In the genomic region with DNA sequence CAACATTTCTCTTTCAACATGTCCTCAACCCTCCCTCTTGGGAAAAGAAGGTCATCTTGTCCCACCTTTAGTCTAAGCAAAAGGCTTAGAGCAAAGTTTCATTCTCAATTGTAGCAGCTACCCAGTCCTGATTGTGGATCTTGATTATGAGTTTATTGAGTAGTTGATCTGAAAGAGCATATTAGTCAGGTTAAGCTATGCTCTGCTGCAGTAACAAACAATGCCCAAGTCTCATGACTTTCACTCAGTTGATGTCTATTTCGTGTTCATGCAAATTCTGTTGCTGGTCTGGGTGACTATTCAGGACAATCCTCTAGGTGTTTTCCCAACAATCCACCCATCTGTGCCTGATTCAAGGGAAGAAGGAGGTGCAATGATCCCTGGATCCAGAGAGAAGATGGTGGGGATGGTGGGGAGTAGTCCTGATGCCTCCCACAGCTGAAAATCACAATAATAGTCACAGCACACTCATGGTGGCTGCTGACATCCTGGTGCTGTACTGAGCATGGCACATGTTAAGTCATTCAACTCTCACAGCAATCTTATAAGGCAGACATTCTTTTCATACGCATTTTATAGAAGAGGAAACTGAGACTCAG, we compare ENCODE assay signal across 34 cellular contexts. TPM values are rescaled to one million over a fixed set of nuclear protein-coding genes. Genes with fewer than 3 reads are reported as not detected.
"Had no signal": no experiment of that assay in that cellular context is flagged by ENCODE, and none has a peak within 500 bp of the region (broad histone marks: within the 10 kb centered on the region; RNA-seq: fewer than 3 reads in every experiment).

No MANE protein-coding gene starts in this region.

- FAIRE-seq: astrocyte, TTC549 had no signal

- H3K9me3 ChIP-seq: adrenal gland, body of pancreas had no signal

- H3K27me3 ChIP-seq: adrenal gland, body of pancreas, brain microvascular endothelial cell had no signal

- H3K4me1 ChIP-seq: adrenal gland, body of pancreas, breast epithelium had no signal

- DNase-seq: activated B cell treated with CpG ODN at 0.5 μM for 24 hours; activated CD4-positive, alpha-beta memory T cell treated with anti-CD3 and anti-CD28 coated beads for 36 hours; activated CD4-positive, alpha-beta T cell treated with anti-CD3 and anti-CD28 coated beads for 4 hours; activated CD4-positive, alpha-beta T cell treated with anti-CD3 and anti-CD28 coated beads, Interleukin-2, amount 10 ng/mL, durations not matched to agents 24 days and 14 days; activated CD4-positive, alpha-beta T cell treated with anti-CD3 and anti-CD28 coated beads, Interleukin-2, amount 50 U/mL, for 1 hour; activated CD4-positive, alpha-beta T cell treated with anti-CD3 and anti-CD28 coated beads, Interleukin-2, amount 50 U/mL, for 4 hours; activated CD4-positive, CD25-positive, alpha-beta regulatory T cell treated with anti-CD3 and anti-CD28 coated beads, Interleukin-2, amount 50 U/mL, for 72 hours; activated CD8-positive, alpha-beta memory T cell treated with anti-CD3 and anti-CD28 coated beads, Interleukin-2, amount 50 U/mL, for 4 hours; activated CD8-positive, alpha-beta T cell treated with anti-CD3 and anti-CD28 coated beads for 36 hours; activated effector memory CD4-positive, alpha-beta T cell treated with anti-CD3 and anti-CD28 coated beads, Interleukin-2, amount 50 U/mL, for 16 hours; activated gamma-delta T cell treated with Interleukin-2 at 50 U/mL for 16 hours; activated naive CD4-positive, alpha-beta T cell; activated naive CD4-positive, alpha-beta T cell treated with anti-CD3 and anti-CD28 coated beads for 36 hours; activated naive CD4-positive, alpha-beta T cell treated with anti-CD3 and anti-CD28 coated beads, Interleukin-2, amount 50 U/mL, for 16 hours; activated naive CD8-positive, alpha-beta T cell treated with anti-CD3 and anti-CD28 coated beads for 36 hours; activated T-cell treated with anti-CD3 and anti-CD28 coated beads for 4 hours; activated T-cell treated with anti-CD3 and anti-CD28 coated beads, Interleukin-2, amount 50 U/mL, for 1 hour; activated T-cell treated with anti-CD3 and anti-CD28 coated beads, Interleukin-2, amount 50 U/mL, for 4 hours; activated T-cell treated with anti-CD3 and anti-CD28 coated beads, Interleukin-2, amount 50 U/mL, for 72 hours; adrenal gland; amniotic stem cell; aorta; body of pancreas; brain microvascular endothelial cell; central memory CD4-positive, alpha-beta T cell; T-helper 1 cell; T-helper 2 cell; T-helper 9 cell had no signal

- H3K27ac ChIP-seq: adrenal gland, body of pancreas, brain microvascular endothelial cell, breast epithelium, VCaP had no signal

- H3K36me3 ChIP-seq: adrenal gland, brain microvascular endothelial cell, breast epithelium had no signal

- H3K4me3 ChIP-seq: adrenal gland, body of pancreas, breast epithelium had no signal

- ATAC-seq: activated CD8-positive, alpha-beta T cell treated with anti-CD3 and anti-CD28 coated beads for 36 hours; activated naive CD4-positive, alpha-beta T cell treated with anti-CD3 and anti-CD28 coated beads, Interleukin-2, amount 50 U/mL, for 72 hours; activated T-cell treated with anti-CD3 and anti-CD28 coated beads, Interleukin-2, amount 50 U/mL, for 4 hours; activated T-cell treated with anti-CD3 and anti-CD28 coated beads, Interleukin-2, amount 50 U/mL, for 72 hours; activated T-helper 17 cell treated with anti-CD3 and anti-CD28 coated beads, Interleukin-2, amount 50 U/mL, for 72 hours; body of pancreas had no signal

RNA-seq across cellular contexts. Expression of gene NPTX2, which starts 54.7 kb away (rescaled TPM):
- total RNA-seq: activated B cell treated with CpG ODN at 0.5 μM for 24 hours; activated CD4-positive, alpha-beta memory T cell treated with anti-CD3 and anti-CD28 coated beads for 36 hours; activated CD4-positive, alpha-beta T cell treated with anti-CD3 and anti-CD28 coated beads, Interleukin-2, amount 10 ng/mL, durations not matched to agents 24 days and 14 days; activated naive CD4-positive, alpha-beta T cell treated with anti-CD3 and anti-CD28 coated beads for 36 hours; activated naive CD4-positive, alpha-beta T cell treated with anti-CD3 and anti-CD28 coated beads, Interleukin-2, amount 50 U/mL, for 72 hours; activated naive CD8-positive, alpha-beta T cell treated with anti-CD3 and anti-CD28 coated beads for 36 hours; activated T-helper 17 cell treated with anti-CD3 and anti-CD28 coated beads, Interleukin-2, amount 50 U/mL, for 72 hours had no signal
